ENCODE assay signal across 34 cellular contexts in the genomic region with DNA sequence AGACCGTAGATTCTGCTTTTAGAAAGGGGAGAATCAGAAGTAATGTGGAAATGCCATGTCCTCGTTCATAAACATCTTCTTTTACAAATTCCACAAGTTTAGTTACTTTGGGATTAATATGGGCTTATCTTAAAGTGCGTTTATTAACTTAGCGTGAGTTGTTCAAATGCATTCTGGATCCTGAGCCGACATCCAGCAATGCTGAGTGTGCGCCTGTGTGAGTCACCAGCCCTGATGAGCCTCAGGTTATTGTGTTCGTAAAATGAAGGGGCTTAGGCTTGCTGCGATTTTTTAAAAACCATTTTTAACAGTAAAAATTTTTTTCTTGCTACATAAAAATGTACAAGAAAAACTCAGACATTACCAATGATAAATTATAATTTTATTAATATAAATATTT.
"Had no signal": no experiment of that assay in that cellular context is flagged by ENCODE, and none has a peak within 500 bp of the region (broad histone marks: within the 10 kb centered on the region; RNA-seq: fewer than 3 reads in every experiment).

No MANE protein-coding gene starts in this region.

- ATAC-seq: activated CD4-positive, alpha-beta T cell treated with anti-CD3 and anti-CD28 coated beads for 36 hours; activated CD4-positive, CD25-positive, alpha-beta regulatory T cell treated with anti-CD3 and anti-CD28 coated beads, Interleukin-2, amount 50 U/mL, for 24 hours; activated CD8-positive, alpha-beta T cell treated with anti-CD3 and anti-CD28 coated beads, Interleukin-2, amount 10 ng/mL, durations not matched to agents 7 days and 5 days; activated naive CD4-positive, alpha-beta T cell treated with anti-CD3 and anti-CD28 coated beads, Interleukin-2, amount 50 U/mL, for 72 hours; activated T-cell treated with anti-CD3 and anti-CD28 coated beads, Interleukin-2, amount 50 U/mL, for 4 hours; activated T-cell treated with anti-CD3 and anti-CD28 coated beads, Interleukin-2, amount 50 U/mL, for 72 hours; activated T-helper 17 cell treated with anti-CD3 and anti-CD28 coated beads, Interleukin-2, amount 50 U/mL, for 72 hours; body of pancreas; WTC11 had no signal

- H3K4me1 ChIP-seq: adrenal gland, body of pancreas, breast epithelium had no signal

- DNase-seq: activated CD4-positive, alpha-beta memory T cell treated with anti-CD3 and anti-CD28 coated beads, Interleukin-2, amount 10 ng/mL, durations not matched to agents 7 days and 5 days; activated CD4-positive, alpha-beta T cell treated with anti-CD3 and anti-CD28 coated beads for 1 hour; activated CD4-positive, alpha-beta T cell treated with anti-CD3 and anti-CD28 coated beads for 36 hours; activated CD4-positive, alpha-beta T cell treated with anti-CD3 and anti-CD28 coated beads for 48 hours; activated CD4-positive, alpha-beta T cell treated with anti-CD3 and anti-CD28 coated beads, Interleukin-2, amount 10 ng/mL, durations not matched to agents 7 days and 5 days; activated CD4-positive, alpha-beta T cell treated with anti-CD3 and anti-CD28 coated beads, Interleukin-2, amount 50 U/mL, for 48 hours; activated CD4-positive, CD25-positive, alpha-beta regulatory T cell; activated CD8-positive, alpha-beta memory T cell treated with anti-CD3 and anti-CD28 coated beads for 24 hours; activated CD8-positive, alpha-beta memory T cell treated with anti-CD3 and anti-CD28 coated beads, Interleukin-2, amount 50 U/mL, for 4 hours; activated CD8-positive, alpha-beta T cell treated with anti-CD3 and anti-CD28 coated beads, Interleukin-2, amount 10 ng/mL, durations not matched to agents 7 days and 5 days; activated effector memory CD4-positive, alpha-beta T cell treated with anti-CD3 and anti-CD28 coated beads, Interleukin-2, amount 50 U/mL, for 16 hours; activated gamma-delta T cell treated with Interleukin-2 at 50 U/mL for 16 hours; activated naive CD4-positive, alpha-beta T cell; activated naive CD4-positive, alpha-beta T cell treated with anti-CD3 and anti-CD28 coated beads for 36 hours; activated naive CD4-positive, alpha-beta T cell treated with anti-CD3 and anti-CD28 coated beads, Interleukin-2, amount 50 U/mL, for 16 hours; activated naive CD8-positive, alpha-beta T cell treated with anti-CD3 and anti-CD28 coated beads for 36 hours; activated T-cell treated with anti-CD3 and anti-CD28 coated beads for 4 hours; activated T-cell treated with anti-CD3 and anti-CD28 coated beads, Interleukin-2, amount 50 U/mL, for 1 hour; activated T-cell treated with anti-CD3 and anti-CD28 coated beads, Interleukin-2, amount 50 U/mL, for 4 hours; activated T-cell treated with anti-CD3 and anti-CD28 coated beads, Interleukin-2, amount 50 U/mL, for 72 hours; adrenal gland; amniotic stem cell; aorta; body of pancreas; brain microvascular endothelial cell; central memory CD4-positive, alpha-beta T cell; T-helper 2 cell; T-helper 9 cell; WERI-Rb-1 had no signal

- H3K27me3 ChIP-seq: adrenal gland, body of pancreas, brain microvascular endothelial cell, breast epithelium had no signal

- H3K36me3 ChIP-seq: adrenal gland, brain microvascular endothelial cell, breast epithelium, WERI-Rb-1 had no signal

- H3K9me3 ChIP-seq: adrenal gland, body of pancreas, breast epithelium had no signal

- H3K27ac ChIP-seq: adrenal gland, body of pancreas, brain microvascular endothelial cell, breast epithelium, WERI-Rb-1 had no signal

- H3K4me3 ChIP-seq: adrenal gland, body of pancreas, breast epithelium had no signal
